Comparison of ENCODE assay signal across 8 cellular contexts in genomic region chr3:58306662-58307286, GRCh38. TPM values are rescaled to one million over a fixed set of nuclear protein-coding genes. Genes with fewer than 3 reads are reported as not detected.
DNase-seq lines count a peak whose midpoint lies in the region; ATAC-seq and TF ChIP-seq lines count a peak whose summit lies in the region.

No MANE protein-coding gene starts in this region.

- peaks cover 51% of the 10 kb centered on the region for H3K79me2 ChIP-seq in smooth muscle cell (ENCODE audit: low read depth)

- H3K4me1 ChIP-seq in smooth muscle cell (ENCODE audit: low read depth) = peaks cover 13% of the 10 kb centered on the region

- H3K4me2 ChIP-seq in smooth muscle cell = peak overlapping the region; percentile 95

- peak overlapping the region; percentile 99 for H3K27ac Mint-ChIP-seq in HFFc6

- ATAC-seq in GM21423 (IDR thresholded peaks at IDR 0.05; ENCODE audit: unreplicated experiment) = no peak

- H3K4me3 Mint-ChIP-seq in HFFc6 = peak overlapping the region; percentile 93

- WGBS in smooth muscle cell (ENCODE audit: low lambda C conversion rate) = 1% methylated on average over 19 of the region's 19 CpGs

- H3F3A ChIP-seq in smooth muscle cell (ENCODE audit: low read depth) = no peaks in the 10 kb centered on the region

- H3K9me3 ChIP-seq in smooth muscle cell (replicated peaks; ENCODE audit: low read depth) = no peaks in the 10 kb centered on the region

- no peaks in the 10 kb centered on the region for H3K36me3 ChIP-seq in smooth muscle cell (ENCODE audit: low read depth)

- in situ Hi-C loops in astrocyte of the spinal cord (cut with HindIII; ENCODE audit: low sequenced_read_pairs) = no loop called here

- peaks cover 24% of the 10 kb centered on the region for H3K4me1 Mint-ChIP-seq in HFFc6 (ENCODE audit: low read depth)

- H4K20me1 ChIP-seq in smooth muscle cell (ENCODE audit: low read depth) = peaks cover 45% of the 10 kb centered on the region

- peaks cover 5% of the 10 kb centered on the region for H3K27me3 Mint-ChIP-seq in HFFc6 (ENCODE audit: insufficient read depth)

- peak; percentile 4 for DNase-seq in GM04504 (ENCODE audit: low read depth)
- DNase-seq in HFFc6 = peak; percentile 34
- peak; percentile 67 for DNase-seq in RPMI8226
- peak; percentile 5 for DNase-seq in astrocyte of the spinal cord (ENCODE audit: low read depth, low spot score)
- peak; percentile 56 for DNase-seq in iPS-NIHi11 (ENCODE audit: low spot score)
- peak; percentile 17 for DNase-seq in smooth muscle cell (lab: John Stamatoyannopoulos, UW; ENCODE audit: unreplicated experiment)
- no peak for DNase-seq in mucosa of gallbladder (ENCODE audit: low spot score)

- peaks cover 23% of the 10 kb centered on the region for H3K36me3 Mint-ChIP-seq in HFFc6 (ENCODE audit: low read depth)

- peak overlapping the region; percentile 76 for H3K4me3 ChIP-seq in astrocyte of the spinal cord (ENCODE audit: low read depth, low read length)
- peak overlapping the region; percentile 92 for H3K4me3 ChIP-seq in smooth muscle cell

- no peaks in the 10 kb centered on the region for H3K9me3 Mint-ChIP-seq in HFFc6

- no peaks in the 10 kb centered on the region for H3K27me3 ChIP-seq in smooth muscle cell (ENCODE audit: low read depth)

- no peak for TF ChIP-seq CTCF in HFFc6 (IDR thresholded peaks at IDR 0.05)
- peak; percentile 20 for TF ChIP-seq CTCF in astrocyte of the spinal cord (IDR thresholded peaks at IDR 0.05; ENCODE audit: low read depth, low read length)
- TF ChIP-seq CTCF in smooth muscle cell (IDR thresholded peaks at IDR 0.05; ENCODE audit: borderline replicate concordance, insufficient read depth, poor library complexity, severe bottlenecking) = no peak

- H3K9ac ChIP-seq in smooth muscle cell (ENCODE audit: low read depth) = peak overlapping the region; percentile 98

- peak overlapping the region; percentile 99 for H3K27ac ChIP-seq in smooth muscle cell (ENCODE audit: low read depth)

- H2AFZ ChIP-seq in smooth muscle cell (ENCODE audit: low read depth) = peak overlapping the region; percentile 45

RNA-seq across cellular contexts. Expression of gene HTD2, which starts 0.5 kb away (rescaled TPM):
- total RNA-seq in HFFc6 (2021; fragmentation: NEBNext Ultra II Directional; extraction: Animal tissue kit (Norgen Biotek cat#: 25700)) = 1 to 10 TPM; 5.1 to 8.7 (median 6.3) TPM
- total RNA-seq in smooth muscle cell (16.9 and 19.6 TPM in 2 replicates), mucosa of gallbladder (10.6 TPM)
- polyA plus RNA-seq in smooth muscle cell = 19.4 and 19.7 TPM in 2 replicates

RNA-seq across cellular contexts. Expression of gene RPP14, which starts 0.7 kb away (rescaled TPM):
- total RNA-seq in HFFc6 (2021; fragmentation: NEBNext Ultra II Directional; extraction: Animal tissue kit (Norgen Biotek cat#: 25700)) = 10 to 100 TPM; 14.5 to 19.9 (median 16.0) TPM
- total RNA-seq in smooth muscle cell (10.4 and 17.4 TPM in 2 replicates), mucosa of gallbladder (13.7 TPM)
- polyA plus RNA-seq in smooth muscle cell = 7.7 and 9.8 TPM in 2 replicates

RNA-seq across cellular contexts. Expression of gene PXK, which starts 25.9 kb away (rescaled TPM):
- 10 to 100 TPM; 16.3 to 25.1 (median 21.1) TPM for total RNA-seq in HFFc6 (2021; fragmentation: NEBNext Ultra II Directional; extraction: Animal tissue kit (Norgen Biotek cat#: 25700))
- total RNA-seq in smooth muscle cell (30.5 and 33.3 TPM in 2 replicates), mucosa of gallbladder (23.2 TPM)
- polyA plus RNA-seq in smooth muscle cell = 23.8 and 25.1 TPM in 2 replicates
